Comparison of ENCODE assay signal across 9 cellular contexts in genomic region chr11:1573077-1573846, GRCh38. TPM values are rescaled to one million over a fixed set of nuclear protein-coding genes. Genes with fewer than 3 reads are reported as not detected.
DNase-seq lines count a peak whose midpoint lies in the region; FAIRE-seq and TF ChIP-seq lines count a peak whose summit lies in the region.
"Had no signal": no experiment of that assay in that cellular context is flagged by ENCODE, and none has a peak within 500 bp of the region (broad histone marks: within the 10 kb centered on the region; RNA-seq: fewer than 3 reads in every experiment).

No MANE protein-coding gene starts in this region.

- intact Hi-C loops in transverse colon (cut with DNase I; ENCODE audit: low total_unique reads): no loop called here

- peaks cover 3% of the 10 kb centered on the region for H3K9me3 Mint-ChIP-seq in astrocyte (ENCODE audit: unreplicated experiment)
- H3K9me3 Mint-ChIP-seq in mesothelial cell of epicardium: peaks cover 3% of the 10 kb centered on the region

- H3K4me1 ChIP-seq in BLaER1 treated with 17β-estradiol and CSF1 and Interleukin-3, amounts not matched to agents 10 nM and 100 nM: peaks cover 29 to 58% (median 43%) of the 10 kb centered on the region in 10 experiments; a peak in 19 of 20 replicates
- H3K4me1 ChIP-seq in astrocyte (ENCODE audit: insufficient read depth, low read length) (no peaks in the 10 kb centered on the region), transverse colon (peaks cover 19 to 63% (median 51%) of the 10 kb centered on the region in 4 donors), mesendoderm (ENCODE audit: control insufficient read depth, low read depth, low read length) (peaks cover 3% of the 10 kb centered on the region)

- H3K23ac ChIP-seq in mesendoderm (ENCODE audit: low read length): no peak overlapping the region

- H3K36me3 Mint-ChIP-seq in astrocyte (ENCODE audit: low read depth, unreplicated experiment) (peaks cover 5% of the 10 kb centered on the region), mesothelial cell of epicardium (no peaks in the 10 kb centered on the region)

- peaks cover 7 to 9% (median 8%) of the 10 kb centered on the region in 11 experiments for H3K9me3 ChIP-seq in BLaER1 treated with 17β-estradiol and CSF1 and Interleukin-3, amounts not matched to agents 10 nM and 100 nM (replicated peaks in 1 of 11)
- no peaks in the 10 kb centered on the region for H3K9me3 ChIP-seq in astrocyte (ENCODE audit: insufficient read depth, low read depth, low read length)
- no peaks in the 10 kb centered on the region for H3K9me3 ChIP-seq in transverse colon

- no peaks in the 10 kb centered on the region for H3K79me1 ChIP-seq in mesendoderm (ENCODE audit: low read length)

- peak overlapping the region; percentile 62 to 75 (median 68); a peak in 19 of 20 replicates for H3K4me3 ChIP-seq in BLaER1 treated with 17β-estradiol and CSF1 and Interleukin-3, amounts not matched to agents 10 nM and 100 nM
- H3K4me3 ChIP-seq in astrocyte (ENCODE audit: insufficient read depth, low read depth, low read length): peak overlapping the region; percentile 37
- peak overlapping the region; percentile 53 to 81 (median 72) for H3K4me3 ChIP-seq in transverse colon
- H3K4me3 ChIP-seq in mesendoderm (ENCODE audit: low read length): no peak overlapping the region

- peak overlapping the region in 3 of 11 experiments; percentile 81 to 91 (median 85); a peak in 8 of 22 replicates for H3K27ac ChIP-seq in BLaER1 treated with 17β-estradiol and CSF1 and Interleukin-3, amounts not matched to agents 10 nM and 100 nM
- H3K27ac ChIP-seq in astrocyte (ENCODE audit: low read depth, low read length): no peak overlapping the region
- peak overlapping the region; percentile 89 to 95 (median 92) for H3K27ac ChIP-seq in transverse colon
- no peak overlapping the region for H3K27ac ChIP-seq in mesendoderm (ENCODE audit: low read depth, low read length)

- peak; percentile 64 for DNase-seq in NCI-H146 (lab: John Stamatoyannopoulos, UW)
- no peak for DNase-seq in astrocyte (ENCODE audit: low read depth)
- DNase-seq in mesothelial cell of epicardium (ENCODE audit: low spot score in 2 of 2, unreplicated experiment in 2 of 2): no peak
- DNase-seq in transverse colon: peak; percentile 71
- no peak for DNase-seq in mesendoderm
- no peak for DNase-seq in UCSD-AML1 (lab: John Stamatoyannopoulos, UW; ENCODE audit: unreplicated experiment)
- DNase-seq in RKO (ENCODE audit: low spot score): no peak

- WGBS in transverse colon (ENCODE audit: low coverage in 1 of 2), 2 donors: 7% methylated on average over 33 of the region's 35 CpGs; no CpG with 5 or more reads in 1 of the 2 donors
- no CpG with 5 or more reads among the region's 35 CpGs for WGBS in mesendoderm (ENCODE audit: extremely low coverage, insufficient coverage, low lambda C conversion rate)

- no peak for TF ChIP-seq POLR2A in transverse colon (IDR thresholded peaks at IDR 0.05)

- peaks cover 5% of the 10 kb centered on the region for H3K4me1 Mint-ChIP-seq in astrocyte (ENCODE audit: low read depth, unreplicated experiment)
- H3K4me1 Mint-ChIP-seq in mesothelial cell of epicardium: no peaks in the 10 kb centered on the region

- H2AK5ac ChIP-seq in mesendoderm (ENCODE audit: low read length): no peak overlapping the region

- H3K27ac Mint-ChIP-seq in astrocyte (ENCODE audit: unreplicated experiment): no peak overlapping the region
- no peak overlapping the region for H3K27ac Mint-ChIP-seq in mesothelial cell of epicardium

- peaks cover 58 to 95% (median 92%) of the 10 kb centered on the region in 11 experiments for H3K27me3 ChIP-seq in BLaER1 treated with 17β-estradiol and CSF1 and Interleukin-3, amounts not matched to agents 10 nM and 100 nM
- peaks cover 14% of the 10 kb centered on the region for H3K27me3 ChIP-seq in astrocyte (ENCODE audit: insufficient read depth, low read length)
- H3K27me3 ChIP-seq in transverse colon: peaks cover 2% of the 10 kb centered on the region
- peaks cover 16% of the 10 kb centered on the region for H3K27me3 ChIP-seq in mesendoderm (ENCODE audit: insufficient read depth, low read length, poor library complexity)

- H3K4ac ChIP-seq in mesendoderm (ENCODE audit: low read depth, low read length): no peak overlapping the region

- no peak overlapping the region for H3K18ac ChIP-seq in mesendoderm (ENCODE audit: low read length)

- H2AFZ ChIP-seq in astrocyte (ENCODE audit: low read depth, low read length): no peak overlapping the region

- no peak overlapping the region for H4K5ac ChIP-seq in mesendoderm (ENCODE audit: low read length)

- H2BK120ac ChIP-seq in mesendoderm (ENCODE audit: low read depth, low read length): no peak overlapping the region

- TF ChIP-seq CTCF in astrocyte (IDR thresholded peaks at IDR 0.05; ENCODE audit: insufficient read depth, low read depth, low read length) (no peak), mesothelial cell of epicardium (IDR thresholded peaks at IDR 0.05; ENCODE audit: unreplicated experiment) (no peak), transverse colon (IDR thresholded peaks at IDR 0.05) (no peak)

- peak overlapping the region in 9 of 11 experiments; percentile 36 to 96 (median 79); a peak in 15 of 22 replicates for H3K9ac ChIP-seq in BLaER1 treated with 17β-estradiol and CSF1 and Interleukin-3, amounts not matched to agents 10 nM and 100 nM
- H3K9ac ChIP-seq in astrocyte (ENCODE audit: low read length) (peak overlapping the region; percentile 78), mesendoderm (ENCODE audit: low read length) (no peak overlapping the region)

- TF ChIP-seq EP300 in transverse colon (IDR thresholded peaks at IDR 0.05; ENCODE audit: low read depth): no peak

- no peak overlapping the region for H2BK5ac ChIP-seq in mesendoderm (ENCODE audit: low read length)

- H3K4me3 Mint-ChIP-seq in astrocyte (ENCODE audit: unreplicated experiment) (peak overlapping the region; percentile 70), mesothelial cell of epicardium (peak overlapping the region; percentile 51)

- in situ Hi-C loops in transverse colon (cut with MboI; ENCODE audit: low pct_ligation_motif_present in 1 of 4, low pct_unique_long_range_greater_than_20kb in 1 of 4, low sequenced_read_pairs in 3 of 4): no loop called here

- H3K79me2 ChIP-seq in astrocyte (ENCODE audit: insufficient read depth, low read length) (peaks cover 31% of the 10 kb centered on the region), mesendoderm (ENCODE audit: control insufficient read depth, insufficient read depth, low read length) (no peaks in the 10 kb centered on the region)

- peaks cover 12 to 48% (median 40%) of the 10 kb centered on the region in 11 experiments for H4K20me1 ChIP-seq in BLaER1 treated with 17β-estradiol and CSF1 and Interleukin-3, amounts not matched to agents 10 nM and 100 nM
- H4K20me1 ChIP-seq in astrocyte (ENCODE audit: insufficient read depth, low read length): peaks cover 43% of the 10 kb centered on the region

- H3K56ac ChIP-seq in mesendoderm (ENCODE audit: low read length): no peak overlapping the region

- H3K4me2 ChIP-seq in BLaER1 treated with 17β-estradiol and CSF1 and Interleukin-3, amounts not matched to agents 10 nM and 100 nM: peak overlapping the region; percentile 93 to 98 (median 96)
- H3K4me2 ChIP-seq in astrocyte (ENCODE audit: low read length) (peak overlapping the region; percentile 81), mesendoderm (ENCODE audit: low read length) (no peak overlapping the region)

- H2BK15ac ChIP-seq in mesendoderm (replicated peaks; ENCODE audit: low read depth): no peak overlapping the region

- no peaks in the 10 kb centered on the region; a peak in 2 of 22 replicates for H3K36me3 ChIP-seq in BLaER1 treated with 17β-estradiol and CSF1 and Interleukin-3, amounts not matched to agents 10 nM and 100 nM
- H3K36me3 ChIP-seq in astrocyte (ENCODE audit: insufficient read depth, low read length) (no peaks in the 10 kb centered on the region), transverse colon (no peaks in the 10 kb centered on the region), mesendoderm (ENCODE audit: control insufficient read depth, insufficient read depth, low read length) (no peaks in the 10 kb centered on the region)

- FAIRE-seq in astrocyte (lab: Jason Lieb, UNC): no peak
- FAIRE-seq: GM18507 had no signal

- no peak overlapping the region for H4K8ac ChIP-seq in mesendoderm (ENCODE audit: low read depth, low read length)

- H3K27me3 Mint-ChIP-seq in astrocyte (ENCODE audit: low read depth, unreplicated experiment): peaks cover 18% of the 10 kb centered on the region
- peaks cover 33% of the 10 kb centered on the region for H3K27me3 Mint-ChIP-seq in mesothelial cell of epicardium (ENCODE audit: low read depth)

RNA-seq across cellular contexts. Expression of gene DUSP8, which starts 1.2 kb away (rescaled TPM):
- total RNA-seq in astrocyte: 13.8 and 14.8 TPM in 2 replicates
- total RNA-seq in mesothelial cell of epicardium: 7.8 to 9.1 TPM (median 8.9 TPM) in 3 replicates
- total RNA-seq in transverse colon: 10 to 100 TPM; 13.3 to 31.8 (median 19.8) TPM
- polyA plus RNA-seq in mesendoderm (2013, experiment 1 of 2): 12.2 TPM
- polyA plus RNA-seq in mesendoderm (2013, experiment 2 of 2): 11.3 TPM

RNA-seq across cellular contexts. Expression of gene KRTAP5-1, which starts 11.8 kb away (rescaled TPM):
- total RNA-seq in astrocyte: not detected in 2 replicates
- total RNA-seq in mesothelial cell of epicardium: not detected in 3 replicates
- total RNA-seq in transverse colon: not detected
- polyA plus RNA-seq in mesendoderm (2013, experiment 1 of 2): not detected
- polyA plus RNA-seq in mesendoderm (2013, experiment 2 of 2): not detected

RNA-seq across cellular contexts. Expression of gene KRTAP5-2, which starts 24.8 kb away (rescaled TPM):
- total RNA-seq in astrocyte (not detected in 2 replicates), mesothelial cell of epicardium (not detected in 3 replicates), transverse colon (not detected)
- not detected for polyA plus RNA-seq in mesendoderm (2013, experiment 1 of 2)
- not detected for polyA plus RNA-seq in mesendoderm (2013, experiment 2 of 2)

RNA-seq across cellular contexts. Expression of gene KRTAP5-3, which starts 35.0 kb away (rescaled TPM):
- total RNA-seq in astrocyte (not detected in 2 replicates), mesothelial cell of epicardium (not detected in 3 replicates), transverse colon (not detected)
- polyA plus RNA-seq in mesendoderm (2013, experiment 1 of 2): not detected
- not detected for polyA plus RNA-seq in mesendoderm (2013, experiment 2 of 2)

RNA-seq across cellular contexts. Expression of gene KRTAP5-4, which starts 48.7 kb away (rescaled TPM):
- total RNA-seq in astrocyte (not detected in 2 replicates), mesothelial cell of epicardium (not detected in 3 replicates), transverse colon (not detected)
- polyA plus RNA-seq in mesendoderm (2013, experiment 1 of 2): not detected
- polyA plus RNA-seq in mesendoderm (2013, experiment 2 of 2): not detected

Comparison
In these comparisons a context has a peak if more than half of its experiments do, and no peak if none do; other contexts are left out.
1. H3K27ac ChIP-seq: peak in transverse colon (4 of 4); none in astrocyte (single experiment) and mesendoderm (single experiment).
2. DNase-seq: peak in NCI-H146 (single experiment) and transverse colon (single experiment); none in astrocyte (single experiment), mesothelial cell of epicardium (0 of 2), mesendoderm (single experiment), UCSD-AML1 (single experiment) and RKO (single experiment).